Comparison of ENCODE assay signal across 22 cellular contexts in the genomic region with DNA sequence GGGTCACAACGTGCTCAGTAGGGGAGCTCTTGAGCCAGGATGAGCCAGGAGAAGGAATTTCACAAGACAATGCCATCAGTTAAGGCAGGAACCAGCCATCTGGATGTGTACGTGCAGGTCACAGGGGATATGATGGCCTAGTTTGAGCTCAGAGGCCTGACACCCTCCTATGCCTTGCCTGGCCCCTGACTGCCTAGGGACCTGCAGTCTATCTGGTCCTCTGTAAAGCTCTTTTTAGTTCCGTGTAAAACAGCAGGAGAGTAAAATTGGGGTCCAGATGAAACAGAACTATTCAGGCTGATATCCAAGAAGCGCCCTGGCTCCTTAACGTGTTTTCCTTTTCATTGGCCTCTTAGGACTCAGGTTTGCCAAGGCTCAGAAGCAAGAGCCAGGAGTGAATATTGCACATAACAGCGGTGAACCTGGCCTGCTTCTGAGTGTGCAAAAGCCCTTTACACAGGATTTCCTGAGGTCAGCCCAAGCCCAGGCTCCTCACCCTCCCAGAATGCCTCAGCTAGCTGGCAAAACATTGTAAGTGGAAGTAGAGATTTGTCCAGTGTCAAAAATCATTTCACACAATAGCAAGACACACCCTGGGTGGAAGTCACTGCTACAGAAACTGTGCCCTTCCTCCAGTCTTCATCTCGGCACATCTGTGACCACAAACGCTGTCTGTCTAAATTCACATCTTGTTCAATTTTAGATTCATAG.
DNase-seq lines count a peak whose midpoint lies in the region; ATAC-seq, FAIRE-seq and TF ChIP-seq lines count a peak whose summit lies in the region.
"Had no signal": no experiment of that assay in that cellular context is flagged by ENCODE, and none has a peak within 500 bp of the region (broad histone marks: within the 10 kb centered on the region; RNA-seq: fewer than 3 reads in every experiment).

No MANE protein-coding gene starts in this region.

- H3F3A ChIP-seq in SU-DHL-6 (ENCODE audit: insufficient read depth) = peaks cover 14% of the 10 kb centered on the region
- H3F3A ChIP-seq in neural progenitor cell (ENCODE audit: low read depth) = no peaks in the 10 kb centered on the region

- H3K27me3 Mint-ChIP-seq in immature natural killer cell (ENCODE audit: low read depth in 3 of 3) = peaks cover 1 to 4% (median 2%) of the 10 kb centered on the region in 3 donors
- peaks cover 10% of the 10 kb centered on the region for H3K27me3 Mint-ChIP-seq in neural progenitor cell (ENCODE audit: insufficient read depth, low read depth)
- H3K27me3 Mint-ChIP-seq: activated B cell treated with CpG ODN at 0.5 μM for 24 hours; dendritic cell treated with granulocyte-macrophage colony-stimulating factor and Interleukin-4, amounts not matched to agents 40 ng/mL and 50 ng/mL, for 4 days had no signal

- TF ChIP-seq CTCF in SU-DHL-6 (IDR thresholded peaks at IDR 0.05; ENCODE audit: insufficient read depth, low read length, poor library complexity, severe bottlenecking) (no peak), neural progenitor cell (IDR thresholded peaks at IDR 0.05) (no peak)

- H3K4me3 ChIP-seq in SU-DHL-6 (ENCODE audit: insufficient read depth, low read length, poor library complexity, severe bottlenecking) (no peak overlapping the region), neural progenitor cell (no peak overlapping the region)
- H3K4me3 ChIP-seq: breast epithelium, SK-N-MC had no signal

- DNase-seq in left cardiac atrium (peak; percentile 32), cardiac septum (ENCODE audit: low spot score) (no peak), immature natural killer cell (peak; percentile 53 to 61 (median 59)), urothelium cell line (ENCODE audit: low spot score) (no peak), neural progenitor cell (ENCODE audit: low spot score) (no peak), inferior parietal cortex (ENCODE audit: extremely low spot score) (no peak)
- DNase-seq: ACHN; activated B cell treated with CpG ODN at 0.5 μM for 24 hours; activated CD8-positive, alpha-beta T cell treated with anti-CD3 and anti-CD28 coated beads, Interleukin-2, amount 10 ng/mL, durations not matched to agents 7 days and 5 days; activated gamma-delta T cell treated with Interleukin-2 at 50 U/mL for 16 hours; C1 segment of cervical spinal cord; NCI-H446 treated with DMSO at 0.1 percent for 48 hours had no signal

- H4K20me1 ChIP-seq in SU-DHL-6 (ENCODE audit: low read depth, low read length) (no peaks in the 10 kb centered on the region), neural progenitor cell (ENCODE audit: low read depth) (no peaks in the 10 kb centered on the region)

- H2AFZ ChIP-seq in SU-DHL-6 (ENCODE audit: low read depth, low read length, severe bottlenecking) = peak overlapping the region; percentile 15
- no peak overlapping the region for H2AFZ ChIP-seq in neural progenitor cell (replicated peaks)

- peak; percentile 68 for FAIRE-seq in urothelium cell line (lab: Jason Lieb, UNC)
- FAIRE-seq: G401.6, H54 had no signal

- H3K27ac Mint-ChIP-seq in immature natural killer cell = peak overlapping the region; percentile 84 to 94 (median 91)
- H3K27ac Mint-ChIP-seq in neural progenitor cell = no peak overlapping the region
- H3K27ac Mint-ChIP-seq: activated B cell treated with CpG ODN at 0.5 μM for 24 hours; activated CD8-positive, alpha-beta T cell treated with anti-CD3 and anti-CD28 coated beads, Interleukin-2, amount 10 ng/mL, durations not matched to agents 7 days and 5 days; dendritic cell treated with granulocyte-macrophage colony-stimulating factor and Interleukin-4, amounts not matched to agents 40 ng/mL and 50 ng/mL, for 4 days; type B pancreatic cell had no signal

- H3K4me2 ChIP-seq in SU-DHL-6 (ENCODE audit: low read depth, low read length, poor library complexity, severe bottlenecking) = peak overlapping the region; percentile 64
- no peak overlapping the region for H3K4me2 ChIP-seq in neural progenitor cell

- H3K27me3 ChIP-seq in SU-DHL-6 (ENCODE audit: low read length) (no peaks in the 10 kb centered on the region), neural progenitor cell (no peaks in the 10 kb centered on the region)
- H3K27me3 ChIP-seq: neutrophil had no signal

- H3K79me2 ChIP-seq in SU-DHL-6 (ENCODE audit: insufficient read depth, low read length) = no peaks in the 10 kb centered on the region
- no peaks in the 10 kb centered on the region for H3K79me2 ChIP-seq in neural progenitor cell (ENCODE audit: low read depth)

- intact Hi-C loops in left cardiac atrium (cut with DNase I) = no loop called here
- intact Hi-C loops in cardiac septum (cut with DNase I) = no loop called here

- H3K27ac ChIP-seq in SU-DHL-6 (ENCODE audit: low read depth, low read length) = peak overlapping the region; percentile 94
- no peak overlapping the region for H3K27ac ChIP-seq in neural progenitor cell
- H3K27ac ChIP-seq: neutrophil, SK-N-MC had no signal

- H3K4me1 ChIP-seq in neural progenitor cell = no peaks in the 10 kb centered on the region
- H3K4me1 ChIP-seq: breast epithelium had no signal

- peak in 1 of 2 donors; percentile 33 for ATAC-seq in left cardiac atrium
- ATAC-seq in HG02642 (IDR thresholded peaks at IDR 0.05; ENCODE audit: poor library complexity, unreplicated experiment) = no peak
- ATAC-seq: activated CD8-positive, alpha-beta T cell treated with anti-CD3 and anti-CD28 coated beads, Interleukin-2, amount 10 ng/mL, durations not matched to agents 7 days and 5 days; Panc1 had no signal

- H3K4me1 Mint-ChIP-seq in immature natural killer cell (peaks cover 66 to 69% of the 10 kb centered on the region in 2 donors), neural progenitor cell (no peaks in the 10 kb centered on the region)
- H3K4me1 Mint-ChIP-seq: activated B cell treated with CpG ODN at 0.5 μM for 24 hours had no signal

- H3K9ac ChIP-seq in SU-DHL-6 (ENCODE audit: low read length) (peak overlapping the region; percentile 48), neural progenitor cell (no peak overlapping the region)

- H3K9me3 ChIP-seq in SU-DHL-6 (ENCODE audit: insufficient read depth, low read length) (no peaks in the 10 kb centered on the region), neural progenitor cell (ENCODE audit: low read depth) (no peaks in the 10 kb centered on the region)
- H3K9me3 ChIP-seq: breast epithelium, neutrophil had no signal

- no peaks in the 10 kb centered on the region for H3K36me3 ChIP-seq in SU-DHL-6 (ENCODE audit: low read length)
- no peaks in the 10 kb centered on the region for H3K36me3 ChIP-seq in neural progenitor cell
- H3K36me3 ChIP-seq: breast epithelium, neutrophil had no signal

- H3K9me2 ChIP-seq in SU-DHL-6 (replicated peaks; ENCODE audit: insufficient read depth, low read length) = no peaks in the 10 kb centered on the region

- H3K36me3 Mint-ChIP-seq in immature natural killer cell (no peaks in the 10 kb centered on the region), neural progenitor cell (no peaks in the 10 kb centered on the region)

- H3K9me3 Mint-ChIP-seq in immature natural killer cell = no peaks in the 10 kb centered on the region
- peaks cover 27% of the 10 kb centered on the region for H3K9me3 Mint-ChIP-seq in neural progenitor cell

- H3K4me3 Mint-ChIP-seq in immature natural killer cell (peak overlapping the region; percentile 66 to 82 (median 81)), neural progenitor cell (no peak overlapping the region)
- H3K4me3 Mint-ChIP-seq: activated B cell treated with CpG ODN at 0.5 μM for 24 hours; activated CD8-positive, alpha-beta T cell treated with anti-CD3 and anti-CD28 coated beads, Interleukin-2, amount 10 ng/mL, durations not matched to agents 7 days and 5 days; dendritic cell treated with granulocyte-macrophage colony-stimulating factor and Interleukin-4, amounts not matched to agents 40 ng/mL and 50 ng/mL, for 4 days; type B pancreatic cell had no signal

Comparison
In these comparisons a context has a peak if more than half of its experiments do, and no peak if none do; other contexts are left out.
1. DNase-seq: peak in left cardiac atrium (single experiment) and immature natural killer cell (3 of 3); none in cardiac septum (single experiment), urothelium cell line (single experiment), neural progenitor cell (single experiment) and inferior parietal cortex (single experiment).